Comparison of ENCODE assay signal across 29 cellular contexts in the genomic region with DNA sequence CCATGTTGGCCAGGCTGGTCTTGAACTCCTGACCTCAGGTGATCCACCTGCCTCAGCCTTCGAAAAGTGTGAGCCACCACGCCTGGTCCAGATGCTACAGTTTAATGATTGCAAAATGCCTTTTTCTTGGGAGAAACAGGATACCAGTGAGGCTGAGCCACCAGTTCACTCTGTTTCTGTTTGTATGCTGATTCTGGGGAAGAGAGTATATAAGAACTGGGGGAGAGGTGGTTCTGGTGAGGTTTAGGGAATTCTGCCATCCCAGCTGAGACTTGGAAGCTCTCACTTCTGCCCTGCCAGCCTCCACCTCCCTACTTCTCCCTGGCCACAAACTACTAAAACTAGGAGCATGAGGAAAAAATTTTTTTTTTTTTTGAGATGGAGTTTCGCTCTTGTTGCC.
"Had no signal": no experiment of that assay in that cellular context is flagged by ENCODE, and none has a peak within 500 bp of the region (broad histone marks: within the 10 kb centered on the region; RNA-seq: fewer than 3 reads in every experiment).

No MANE protein-coding gene starts in this region.

- DNase-seq: activated B cell treated with CpG ODN at 0.5 μM for 24 hours; activated CD4-positive, alpha-beta T cell treated with anti-CD3 and anti-CD28 coated beads, Interleukin-2, amount 50 U/mL, for 4 hours; activated CD8-positive, alpha-beta memory T cell treated with anti-CD3 and anti-CD28 coated beads, Interleukin-2, amount 50 U/mL, for 4 hours; activated T-cell treated with anti-CD3 and anti-CD28 coated beads, Interleukin-2, amount 50 U/mL, for 4 hours; adrenal gland; endodermal cell; gastrocnemius medialis; glutamatergic neuron; islet precursor cell; left ventricle myocardium inferior; pancreas; psoas muscle; stimulated activated CD4-positive, alpha-beta T cell treated with anti-CD3 and anti-CD28 coated beads, Interleukin-15, amount 100 ng/mL, for 24 hours; stimulated activated CD4-positive, alpha-beta T cell treated with anti-CD3 and anti-CD28 coated beads, Interleukin-2, amount 100 ng/mL, for 24 hours; stimulated activated naive B cell treated with anti-CD40 and anti-IgM and Interleukin-4, amounts not matched to agents 10 μg/mL and 1 μg/mL and 100 μg/mL, for 72 hours; stomach; T-cell; upper lobe of right lung had no signal

- H3K4me3 ChIP-seq: adrenal gland, ascending aorta, gastrocnemius medialis, left ventricle myocardium inferior, lung, pancreas, psoas muscle, stomach, suprapubic skin, tibial artery, upper lobe of right lung had no signal

- H3K4me1 ChIP-seq: gastrocnemius medialis, pancreas, psoas muscle had no signal

- ATAC-seq: activated T-cell treated with anti-CD3 and anti-CD28 coated beads, Interleukin-2, amount 50 U/mL, for 4 hours; esophagus mucosa; gastrocnemius medialis; pancreas; psoas muscle; stimulated activated naive B cell treated with anti-CD40 and anti-IgM and Interleukin-4, amounts not matched to agents 10 μg/mL and 1 μg/mL and 100 μg/mL, for 72 hours; T-cell; upper lobe of right lung had no signal

- H3K9me3 ChIP-seq: adrenal gland, ascending aorta, gastrocnemius medialis, left ventricle myocardium inferior, pancreas, psoas muscle, stomach, suprapubic skin, tibial artery, upper lobe of right lung had no signal

- H3K27me3 ChIP-seq: adrenal gland, ascending aorta, gastrocnemius medialis, pancreas, stomach, suprapubic skin, tibial artery, upper lobe of right lung had no signal

- H3K4me1 Mint-ChIP-seq: nephron had no signal

- H3K27me3 Mint-ChIP-seq: activated B cell treated with CpG ODN at 0.5 μM for 24 hours; activated naive CD4-positive, alpha-beta T cell treated with anti-CD3 and anti-CD28 coated beads, Interleukin-2, amount 50 U/mL, for 24 hours; brain; dendritic cell treated with granulocyte-macrophage colony-stimulating factor and Interleukin-4, amounts not matched to agents 40 ng/mL and 50 ng/mL, for 4 days; stimulated activated naive B cell treated with anti-CD40 and anti-IgM and Interleukin-4, amounts not matched to agents 10 μg/mL and 1 μg/mL and 100 μg/mL, for 72 hours; T-cell had no signal

- H3K27ac ChIP-seq: adrenal gland, ascending aorta, gastrocnemius medialis, left ventricle myocardium inferior, pancreas, psoas muscle, stomach, suprapubic skin, tibial artery, upper lobe of right lung had no signal

- H3K9me3 Mint-ChIP-seq: activated B cell treated with CpG ODN at 0.5 μM for 24 hours; activated naive CD4-positive, alpha-beta T cell treated with anti-CD3 and anti-CD28 coated beads, Interleukin-2, amount 50 U/mL, for 24 hours; activated T-cell treated with anti-CD3 and anti-CD28 coated beads, Interleukin-2, amount 50 U/mL, for 4 hours; activated T-helper 2 cell treated with anti-CD3 and anti-CD28 coated beads, Interferon-gamma antibody, Interleukin-2, Interleukin-4, amounts not matched to agents 10 μg/mL and 5 μg/mL and 100 μg/mL, durations not matched to agents 14 hours and 24 hours and 36 hours; brain; dendritic cell treated with granulocyte-macrophage colony-stimulating factor and Interleukin-4, amounts not matched to agents 40 ng/mL and 50 ng/mL, for 4 days; endodermal cell; nephron; stimulated activated naive B cell treated with anti-CD40 and anti-IgM and Interleukin-4, amounts not matched to agents 10 μg/mL and 1 μg/mL and 100 μg/mL, for 72 hours; T-cell; T-helper 2 cell treated with Interferon-gamma antibody and Interleukin-4, amounts not matched to agents 5 μg/mL and 100 μg/mL, for 36 hours had no signal

- H3K27ac Mint-ChIP-seq: activated B cell treated with CpG ODN at 0.5 μM for 24 hours; brain; dendritic cell treated with granulocyte-macrophage colony-stimulating factor and Interleukin-4, amounts not matched to agents 40 ng/mL and 50 ng/mL, for 4 days; endodermal cell; nephron; stimulated activated naive B cell treated with anti-CD40 and anti-IgM and Interleukin-4, amounts not matched to agents 10 μg/mL and 1 μg/mL and 100 μg/mL, for 72 hours; T-cell; T-helper 2 cell treated with Interferon-gamma antibody and Interleukin-4, amounts not matched to agents 5 μg/mL and 100 μg/mL, for 36 hours had no signal

- H3K4me3 Mint-ChIP-seq: activated B cell treated with CpG ODN at 0.5 μM for 24 hours; activated naive CD4-positive, alpha-beta T cell treated with anti-CD3 and anti-CD28 coated beads, Interleukin-2, amount 50 U/mL, for 24 hours; activated T-cell treated with anti-CD3 and anti-CD28 coated beads, Interleukin-2, amount 50 U/mL, for 4 hours; brain; dendritic cell treated with granulocyte-macrophage colony-stimulating factor and Interleukin-4, amounts not matched to agents 40 ng/mL and 50 ng/mL, for 4 days; endodermal cell; nephron; stimulated activated naive B cell treated with anti-CD40 and anti-IgM and Interleukin-4, amounts not matched to agents 10 μg/mL and 1 μg/mL and 100 μg/mL, for 72 hours; T-cell; T-helper 2 cell treated with Interferon-gamma antibody and Interleukin-4, amounts not matched to agents 5 μg/mL and 100 μg/mL, for 36 hours had no signal
